8 cellular contexts compared by ENCODE assay signal in genomic region chr2:225122582-225123486, GRCh38.
DNase-seq lines count a peak whose midpoint lies in the region; TF ChIP-seq lines count a peak whose summit lies in the region.

No MANE protein-coding gene starts in this region.

- no peak overlapping the region for H3K27ac ChIP-seq in brain microvascular endothelial cell
- H3K27ac ChIP-seq in neural cell (ENCODE audit: low read length) = no peak overlapping the region

- no peak for TF ChIP-seq EP300 in neural cell (conservative IDR thresholded peaks at IDR 0.05; ENCODE audit: poor library complexity, severe bottlenecking)

- no peak for TF ChIP-seq POLR2A in lower leg skin (IDR thresholded peaks at IDR 0.05)

- H3F3A ChIP-seq in neural cell (ENCODE audit: insufficient read depth, low read length, poor library complexity, severe bottlenecking) = no peaks in the 10 kb centered on the region

- H3K4me3 ChIP-seq in brain microvascular endothelial cell (ENCODE audit: low read depth, low read length) = no peak overlapping the region
- H3K4me3 ChIP-seq in neural cell (ENCODE audit: low read length) = no peak overlapping the region
- H3K4me3 ChIP-seq in lower leg skin (ENCODE audit: low read depth, poor library complexity, severe bottlenecking) = no peak overlapping the region

- peak; percentile 43 for DNase-seq in A172 (ENCODE audit: low spot score)
- DNase-seq in GM10266 (ENCODE audit: extremely low spot score) = peak; percentile 15
- peak; percentile 8 for DNase-seq in NCI-H446 treated with DMSO at 0.1 percent for 48 hours (lab: John Stamatoyannopoulos, UW)
- DNase-seq in brain microvascular endothelial cell = peak; percentile 37
- no peak for DNase-seq in NCI-H187 (lab: John Stamatoyannopoulos, UW)
- DNase-seq in NCI-H128 (lab: John Stamatoyannopoulos, UW; ENCODE audit: unreplicated experiment) = no peak
- no peak for DNase-seq in lower leg skin (ENCODE audit: low spot score in 2 of 2)

- H3K9me3 ChIP-seq in neural cell (ENCODE audit: low read length) = no peaks in the 10 kb centered on the region

- no peaks in the 10 kb centered on the region for H3K79me2 ChIP-seq in neural cell (replicated peaks; ENCODE audit: insufficient read depth, low read length)

- H3K36me3 ChIP-seq in brain microvascular endothelial cell (replicated peaks) = no peaks in the 10 kb centered on the region
- H3K36me3 ChIP-seq in neural cell (ENCODE audit: insufficient read depth, low read length) = no peaks in the 10 kb centered on the region

- in situ Hi-C loops in brain microvascular endothelial cell (cut with HindIII; ENCODE audit: low pct_ligation_motif_present, low sequenced_read_pairs) = no loop called here

- peak; percentile 62 for TF ChIP-seq RAD21 in neural cell (conservative IDR thresholded peaks at IDR 0.05)

- intact Hi-C loops in lower leg skin (cut with DNase I; ENCODE audit: low total_unique reads) = loop anchor here (5.0 kb wide), 1 partner anchor 534 kb away; no protein-coding TSS in a partner anchor

- no peak overlapping the region for H3K4me2 ChIP-seq in neural cell (ENCODE audit: low read length)

- H3K9me2 ChIP-seq in neural cell (ENCODE audit: insufficient read depth, low read length) = no peaks in the 10 kb centered on the region

- H2AFZ ChIP-seq in neural cell (ENCODE audit: low read depth, low read length) = no peak overlapping the region

- TF ChIP-seq CTCF in GM10266 (IDR thresholded peaks at IDR 0.05; ENCODE audit: control insufficient read depth, insufficient read depth, low read depth, missing control alignments) (peak; percentile 65), brain microvascular endothelial cell (IDR thresholded peaks at IDR 0.05; ENCODE audit: low read depth, low read length, missing control alignments) (peak; percentile 66), neural cell (IDR thresholded peaks at IDR 0.05; ENCODE audit: poor library complexity, severe bottlenecking) (peak; percentile 36), lower leg skin (IDR thresholded peaks at IDR 0.05) (no peak)

- no peak overlapping the region for H3K9ac ChIP-seq in neural cell (ENCODE audit: low read length)

- no peaks in the 10 kb centered on the region for H4K20me1 ChIP-seq in neural cell (ENCODE audit: insufficient read depth)

- no peaks in the 10 kb centered on the region for H3K27me3 ChIP-seq in brain microvascular endothelial cell (replicated peaks)
- H3K27me3 ChIP-seq in neural cell (ENCODE audit: insufficient read depth, low read depth, low read length) = no peaks in the 10 kb centered on the region

- 52 to 54% methylated on average over 15 of the region's 15 CpGs for WGBS in lower leg skin, 2 donors

TF ChIP-seq in neural cell, 6 proteins besides CTCF, POLR2A, EP300 and RAD21:
- TF ChIP-seq POLR2AphosphoS5 (IDR thresholded peaks at IDR 0.05) (no peak), EZH2 (IDR thresholded peaks at IDR 0.05; ENCODE audit: borderline replicate concordance, insufficient read depth, low read length, poor library complexity, severe bottlenecking) (no peak), TAF1 (IDR thresholded peaks at IDR 0.05; ENCODE audit: low read depth) (no peak), SMC3 (conservative IDR thresholded peaks at IDR 0.05; ENCODE audit: poor library complexity) (peak; percentile 57), MXI1 (conservative IDR thresholded peaks at IDR 0.05; ENCODE audit: poor library complexity, severe bottlenecking) (no peak)

Comparison
In these comparisons a context has a peak if more than half of its experiments do, and no peak if none do; other contexts are left out.
1. DNase-seq: peak in A172 (single experiment), GM10266 (single experiment), NCI-H446 treated with DMSO at 0.1 percent for 48 hours (single experiment) and brain microvascular endothelial cell (single experiment); none in NCI-H187 (0 of 2), NCI-H128 (single experiment) and lower leg skin (0 of 2).
2. CTCF ChIP-seq: peak in GM10266 (single experiment), brain microvascular endothelial cell (single experiment) and neural cell (single experiment); none in lower leg skin (0 of 3).